16 cellular contexts compared by ENCODE assay signal in genomic region chr10:112813866-112814596, GRCh38.
"Had no signal": no experiment of that assay in that cellular context is flagged by ENCODE, and none has a peak within 500 bp of the region (broad histone marks: within the 10 kb centered on the region; RNA-seq: fewer than 3 reads in every experiment).

No MANE protein-coding gene starts in this region.

- H3K9me3 Mint-ChIP-seq: nephron had no signal

- DNase-seq: activated CD4-positive, alpha-beta T cell treated with anti-CD3 and anti-CD28 coated beads, Interleukin-2, amount 50 U/mL, for 4 hours; activated CD4-positive, CD25-positive, alpha-beta regulatory T cell; activated gamma-delta T cell; anterior cingulate cortex; esophagus squamous epithelium; foreskin fibroblast; left cardiac atrium; mucosa of descending colon; stimulated activated CD4-positive, alpha-beta T cell treated with anti-CD3 and anti-CD28 coated beads, Interleukin-2, amount 100 ng/mL, for 48 hours; stomach; T-helper 17 cell; uterus had no signal

- H3K36me3 ChIP-seq: esophagus squamous epithelium, thoracic aorta, uterus had no signal

- ATAC-seq: left cardiac atrium, mucosa of descending colon, T-helper 17 cell had no signal

- H3K4me1 ChIP-seq: uterus had no signal

- H3K27me3 ChIP-seq: esophagus squamous epithelium, stomach, uterus had no signal

- H3K4me3 ChIP-seq: esophagus squamous epithelium, lung, mucosa of descending colon, stomach, thoracic aorta, uterus had no signal

- H3K27ac ChIP-seq: esophagus squamous epithelium, stomach, thoracic aorta, uterus had no signal

- H3K4me3 Mint-ChIP-seq: activated naive CD8-positive, alpha-beta T cell; nephron; T-helper 17 cell had no signal

- H3K27me3 Mint-ChIP-seq: activated naive CD8-positive, alpha-beta T cell; T-helper 17 cell had no signal

- H3K27ac Mint-ChIP-seq: activated naive CD8-positive, alpha-beta T cell; T-helper 17 cell had no signal

- H3K9me3 ChIP-seq: esophagus squamous epithelium, mucosa of descending colon, stomach, thoracic aorta, uterus had no signal
